17 cellular contexts compared by ENCODE assay signal in genomic region chr13:60590775-60591174, GRCh38.
DNase-seq lines count a peak whose midpoint lies in the region; ATAC-seq and TF ChIP-seq lines count a peak whose summit lies in the region.
"Had no signal": no experiment of that assay in that cellular context is flagged by ENCODE, and none has a peak within 500 bp of the region (broad histone marks: within the 10 kb centered on the region; RNA-seq: fewer than 3 reads in every experiment).

No MANE protein-coding gene starts in this region.

- CTCF ChIA-PET in RWPE1 (lab: Yijun Ruan, JAX) = interaction anchor here (0.6 kb wide), 1 partner anchor 399 kb away, joined by 3 read pairs; no protein-coding TSS in a partner anchor

- TF ChIP-seq CTCF in RWPE1 (conservative IDR thresholded peaks at IDR 0.05; ENCODE audit: low read depth) (no peak), foreskin fibroblast (IDR thresholded peaks at IDR 0.05; ENCODE audit: low read depth, low read length) (no peak)

- peak; percentile 53 for ATAC-seq in HG03442 (IDR thresholded peaks at IDR 0.05; ENCODE audit: unreplicated experiment)
- no peak for ATAC-seq in HG03457 (IDR thresholded peaks at IDR 0.05; ENCODE audit: unreplicated experiment)
- ATAC-seq: activated naive CD8-positive, alpha-beta T cell treated with anti-CD3 and anti-CD28 coated beads, Interleukin-2, amount 50 U/mL, for 24 hours; HCT116; K562 had no signal

- no peak overlapping the region for H3K9ac ChIP-seq in skeletal muscle satellite cell (ENCODE audit: low read depth, low read length)

- H3K9me3 ChIP-seq in skeletal muscle satellite cell (replicated peaks; ENCODE audit: low read length) = no peaks in the 10 kb centered on the region
- H3K9me3 ChIP-seq: vagina had no signal

- H3K4me1 ChIP-seq in skeletal muscle satellite cell (ENCODE audit: control insufficient read depth, insufficient read depth, low read length) = peaks cover 8% of the 10 kb centered on the region
- H3K4me1 ChIP-seq: vagina had no signal

- H3K4me3 ChIP-seq in skeletal muscle satellite cell (ENCODE audit: low read length) (no peak overlapping the region), foreskin fibroblast (ENCODE audit: low read depth in 1 of 2, low read length in 2 of 2) (no peak overlapping the region)
- H3K4me3 ChIP-seq: K562, vagina had no signal

- DNase-seq in NOMO-1 treated with DMSO at 0.1 percent for 48 hours (lab: John Stamatoyannopoulos, UW; ENCODE audit: unreplicated experiment) (peak; percentile 14), NOMO-1 treated with dmso at 0.1 percent for 144 hours (lab: John Stamatoyannopoulos, UW; ENCODE audit: unreplicated experiment) (no peak), RWPE1 (ENCODE audit: low spot score) (no peak), foreskin fibroblast (no peak), SW 1271 (lab: John Stamatoyannopoulos, UW) (no peak)
- DNase-seq: activated CD4-positive, alpha-beta memory T cell treated with anti-CD3 and anti-CD28 coated beads, Interleukin-2, amount 10 ng/mL, durations not matched to agents 7 days and 5 days; activated naive CD8-positive, alpha-beta T cell treated with anti-CD3 and anti-CD28 coated beads, Interleukin-2, amount 50 U/mL, for 24 hours; cerebellar nuclear complex; endodermal cell; midbrain; NCI-H1436 had no signal

- POLR2A ChIA-PET in RWPE1 (lab: Yijun Ruan, JAX; ENCODE audit: low non-redundant PET) = no interaction called here

- peak overlapping the region; percentile 20 for H3K4me2 ChIP-seq in skeletal muscle satellite cell (ENCODE audit: low read length)

- peak overlapping the region; percentile 63; the same call in 1 of the 2 replicates for H3K27ac ChIP-seq in RWPE1
- H3K27ac ChIP-seq: vagina had no signal

- no peaks in the 10 kb centered on the region for H3K36me3 ChIP-seq in skeletal muscle satellite cell (ENCODE audit: insufficient read depth, low read length)
- H3K36me3 ChIP-seq: vagina had no signal

- H3K27me3 ChIP-seq in skeletal muscle satellite cell (ENCODE audit: control insufficient read depth, insufficient read depth, low read length) = no peaks in the 10 kb centered on the region
- H3K27me3 ChIP-seq: vagina had no signal
